In genomic region chr2:27796991-27797752, GRCh38 we compare ENCODE assay signal across 13 cellular contexts. TPM values are rescaled to one million over a fixed set of nuclear protein-coding genes. Genes with fewer than 3 reads are reported as not detected.
A peak's percentile ranks its signal among the peaks of the same experiment; 100 is the strongest.
DNase-seq lines count a peak whose midpoint lies in the region; ATAC-seq, FAIRE-seq and TF ChIP-seq lines count a peak whose summit lies in the region.
"Had no signal": no experiment of that assay in that cellular context is flagged by ENCODE, and none has a peak within 500 bp of the region (broad histone marks: within the 10 kb centered on the region; RNA-seq: fewer than 3 reads in every experiment).

No MANE protein-coding gene starts in this region.

- H3K14ac ChIP-seq in H1 (ENCODE audit: insufficient read length) = no peak overlapping the region
- H3K14ac ChIP-seq in mesenchymal stem cell (ENCODE audit: low read length in 2 of 2) = no peak overlapping the region

- H2BK12ac ChIP-seq in H1 (ENCODE audit: low read depth, low read length) (no peak overlapping the region), mesenchymal stem cell (ENCODE audit: low read length in 2 of 2) (peak overlapping the region; percentile 2 to 33)

- TF ChIP-seq POLR2A in NB4 (IDR thresholded peaks at IDR 0.05; ENCODE audit: extremely low read depth, insufficient read length) = no peak
- TF ChIP-seq POLR2A in H1 (IDR thresholded peaks at IDR 0.05; ENCODE audit: control extremely low read depth in 1 of 2, low read depth in 2 of 2, low read length in 2 of 2) = no peak
- TF ChIP-seq POLR2A in transverse colon (IDR thresholded peaks at IDR 0.05) = no peak

- no peak overlapping the region for H2BK20ac ChIP-seq in H1 (ENCODE audit: low read length)

- CTCF ChIA-PET in H1 (lab: Charles Lee; ENCODE audit: partially characterized antibody) = interaction anchor here (0.8 to 2.4 kb wide), 2 partner anchors 10 kb away, joined by 3 to 12 read pairs; no protein-coding TSS in a partner anchor

- no peaks in the 10 kb centered on the region for H3K4me1 ChIP-seq in H1 (replicated peaks in 1 of 4; ENCODE audit: control insufficient read depth in 3 of 4, insufficient read depth in 4 of 4, low read length in 3 of 4)
- peaks cover 24% of the 10 kb centered on the region for H3K4me1 ChIP-seq in mesenchymal stem cell (ENCODE audit: control insufficient read depth, insufficient read depth, low read depth, low read length)
- H3K4me1 ChIP-seq in transverse colon = peaks cover 3 to 42% (median 7%) of the 10 kb centered on the region in 4 donors

- no peak overlapping the region for H2BK5ac ChIP-seq in H1 (ENCODE audit: low read depth, low read length)
- peak overlapping the region; percentile 49 for H2BK5ac ChIP-seq in mesenchymal stem cell (ENCODE audit: low read depth, low read length, poor library complexity, severe bottlenecking)

- no peak for TF ChIP-seq EP300 in H1 (IDR thresholded peaks at IDR 0.05; ENCODE audit: borderline replicate concordance in 1 of 2, low read depth in 2 of 2, low read length in 2 of 2)
- no peak for TF ChIP-seq EP300 in transverse colon (IDR thresholded peaks at IDR 0.05; ENCODE audit: low read depth)

- H3K23ac ChIP-seq in H1 (ENCODE audit: insufficient read length) = no peak overlapping the region
- no peak overlapping the region for H3K23ac ChIP-seq in mesenchymal stem cell (ENCODE audit: low read length in 2 of 2)

- H3K4me2 ChIP-seq in H1 (ENCODE audit: insufficient read depth in 1 of 2, low read depth in 2 of 2, low read length in 2 of 2) (no peak overlapping the region), mesenchymal stem cell (ENCODE audit: low read length, poor library complexity, severe bottlenecking) (no peak overlapping the region)

- in situ Hi-C loops in transverse colon (cut with MboI; ENCODE audit: low pct_ligation_motif_present in 1 of 4, low pct_unique_long_range_greater_than_20kb in 1 of 4, low sequenced_read_pairs in 3 of 4) = no loop called here

- H4K91ac ChIP-seq in H1 (replicated peaks; ENCODE audit: insufficient read length, low read length) (peak overlapping the region; percentile 49), mesenchymal stem cell (ENCODE audit: low read length) (no peak overlapping the region)

- no peaks in the 10 kb centered on the region for H3K27me3 ChIP-seq in H1 (replicated peaks in 1 of 4; ENCODE audit: control insufficient read depth in 3 of 4, extremely low read depth in 1 of 4, insufficient read depth in 3 of 4, low read length in 3 of 4)
- no peaks in the 10 kb centered on the region for H3K27me3 ChIP-seq in mesenchymal stem cell (ENCODE audit: control insufficient read depth in 1 of 2, insufficient read depth in 1 of 2, low read length in 2 of 2)
- no peaks in the 10 kb centered on the region for H3K27me3 ChIP-seq in transverse colon

- no peak overlapping the region for H3K4ac ChIP-seq in H1 (replicated peaks; ENCODE audit: insufficient read length, low read depth, low read length)
- H3K4ac ChIP-seq in mesenchymal stem cell (ENCODE audit: low read depth in 1 of 2, low read length in 2 of 2) = no peak overlapping the region

- H4K20me1 ChIP-seq in H1 (replicated peaks in 1 of 2; ENCODE audit: control insufficient read depth in 1 of 2, insufficient read depth in 2 of 2, low read length in 2 of 2) = peaks cover 0 to 2% of the 10 kb centered on the region in 2 experiments

- no peak overlapping the region for H4K5ac ChIP-seq in H1 (ENCODE audit: insufficient read length, low read depth, low read length)

- WGBS in H1 (ENCODE audit: extremely low coverage in 1 of 2, insufficient coverage in 1 of 2, insufficient read length in 1 of 2, insufficient replicate concordance in 2 of 2, low coverage in 1 of 2, low lambda C conversion rate in 2 of 2, missing lambda C conversion rate in 1 of 2), 2 experiments = 90% methylated on average over 9 of the region's 9 CpGs; no CpG with 5 or more reads in 1 of the 2 experiments
- 95% methylated on average over 9 of the region's 9 CpGs for WGBS in mesenchymal stem cell
- WGBS in transverse colon (ENCODE audit: low coverage in 1 of 2), 2 donors = 80 to 100% methylated on average over 2 to 9 of the region's 9 CpGs

- H2BK15ac ChIP-seq in H1 (ENCODE audit: low read length) (no peak overlapping the region), mesenchymal stem cell (ENCODE audit: low read depth, poor library complexity, severe bottlenecking) (no peak overlapping the region)

- ATAC-seq in HG02642 (IDR thresholded peaks at IDR 0.05; ENCODE audit: poor library complexity, unreplicated experiment) = no peak
- ATAC-seq: esophagus mucosa had no signal

- no peak for TF ChIP-seq RAD21 in H1 (IDR thresholded peaks at IDR 0.05 in 1 of 2, conservative IDR thresholded peaks at IDR 0.05 in 1 of 2; ENCODE audit: low read depth in 2 of 2, low read length in 2 of 2)

- H3K18ac ChIP-seq in H1 (ENCODE audit: extremely low read depth, low read length) = no peak overlapping the region; the same call in 1 of the 2 replicates
- H3K18ac ChIP-seq in mesenchymal stem cell (ENCODE audit: low read depth in 1 of 2, low read length in 2 of 2) = peak overlapping the region; percentile 1 to 58

- TF ChIP-seq CTCF in NB4 (IDR thresholded peaks at IDR 0.05; ENCODE audit: low read depth, low read length) (no peak), H1 (IDR thresholded peaks at IDR 0.05; ENCODE audit: control extremely low read depth in 1 of 3, insufficient read depth in 1 of 3, low read depth in 1 of 3, low read length in 3 of 3) (no peak), transverse colon (IDR thresholded peaks at IDR 0.05) (no peak)

- DNase-seq in NB4 (ENCODE audit: low read depth) (peak; percentile 98), H1 (ENCODE audit: low read depth in 1 of 2, low spot score in 2 of 2) (no peak), mesenchymal stem cell (no peak), transverse colon (no peak)
- DNase-seq in activated CD4-positive, alpha-beta T cell treated with anti-CD3 and anti-CD28 coated beads, Interleukin-2, amount 50 U/mL, for 1 hour = no peak
- no peak for DNase-seq in NK-92 treated with Interleukin-12 subunit alpha and Interleukin-12 subunit beta, amount 100 ng/mL, for 24 hours (lab: John Stamatoyannopoulos, UW)
- DNase-seq: activated CD4-positive, alpha-beta T cell treated with anti-CD3 and anti-CD28 coated beads for 48 hours; COR-L47; NCI-H1092 treated with DMSO at 0.1 percent for 48 hours; NCI-H774; stimulated activated naive CD4-positive, alpha-beta T cell treated with Interleukin-2 at 50 U/mL for 16 hours had no signal

- H3K9ac ChIP-seq in H1 (replicated peaks in 1 of 4; ENCODE audit: extremely low read depth in 1 of 4, low read depth in 3 of 4, low read length in 3 of 4) = no peak overlapping the region
- H3K9ac ChIP-seq in mesenchymal stem cell (ENCODE audit: low read length) = no peak overlapping the region

- H3K79me2 ChIP-seq in H1 (ENCODE audit: control insufficient read depth in 1 of 2, insufficient read depth in 2 of 2, low read length in 2 of 2) = no peaks in the 10 kb centered on the region

- intact Hi-C loops in transverse colon (cut with DNase I; ENCODE audit: low total_unique reads) = no loop called here

- H2AK5ac ChIP-seq in H1 (ENCODE audit: low read depth, low read length) = no peak overlapping the region; the same call in 1 of the 2 replicates
- H2AK5ac ChIP-seq in mesenchymal stem cell (ENCODE audit: low read length, severe bottlenecking) = peak overlapping the region; percentile 98

- H4K8ac ChIP-seq in H1 (ENCODE audit: extremely low read depth, insufficient read depth, low read length) (no peak overlapping the region), mesenchymal stem cell (ENCODE audit: low read length) (no peak overlapping the region)

- H3K9me3 ChIP-seq in H1 (ENCODE audit: insufficient read depth in 2 of 2, low read depth in 1 of 2, low read length in 1 of 2) = no peaks in the 10 kb centered on the region
- H3K9me3 ChIP-seq in mesenchymal stem cell (ENCODE audit: control insufficient read depth, low read length) = no peaks in the 10 kb centered on the region
- H3K9me3 ChIP-seq in transverse colon = no peaks in the 10 kb centered on the region

- H2AFZ ChIP-seq in H1 (ENCODE audit: low read length) = no peak overlapping the region
- H2AFZ ChIP-seq in mesenchymal stem cell (ENCODE audit: low read depth, low read length) = no peak overlapping the region

- no peak overlapping the region for H3K27ac ChIP-seq in H1 (ENCODE audit: low read depth, low read length)
- no peak overlapping the region for H3K27ac ChIP-seq in mesenchymal stem cell (ENCODE audit: low read length, poor library complexity, severe bottlenecking)
- H3K27ac ChIP-seq in transverse colon = peak overlapping the region; percentile 52 to 72 (median 62)

- H2BK120ac ChIP-seq in H1 (replicated peaks; ENCODE audit: low read depth, low read length) (no peak overlapping the region), mesenchymal stem cell (ENCODE audit: low read depth, low read length) (no peak overlapping the region)

- no peaks in the 10 kb centered on the region; the same call in 1 of the 2 replicates for H3K23me2 ChIP-seq in H1 (ENCODE audit: low read depth, low read length)

- POLR2A ChIA-PET in H1 (lab: Charles Lee; ENCODE audit: partially characterized antibody) = interaction anchor here (1.4 to 1.8 kb wide), 2 partner anchors 19 to 24 kb away, joined by 4 to 6 read pairs; no protein-coding TSS in a partner anchor

- H3K36me3 ChIP-seq in H1 (ENCODE audit: control insufficient read depth in 2 of 4, insufficient read depth in 4 of 4, low read length in 3 of 4) = no peaks in the 10 kb centered on the region
- no peaks in the 10 kb centered on the region for H3K36me3 ChIP-seq in mesenchymal stem cell (ENCODE audit: control insufficient read depth in 1 of 2, insufficient read depth in 2 of 2, low read depth in 1 of 2, low read length in 2 of 2)
- H3K36me3 ChIP-seq in transverse colon = no peaks in the 10 kb centered on the region

- FAIRE-seq in H1 (lab: Jason Lieb, UNC) = no peak

- no peak overlapping the region for H3K56ac ChIP-seq in H1 (replicated peaks; ENCODE audit: insufficient read length, low read depth, low read length)

- H3K4me3 ChIP-seq in NB4 (ENCODE audit: low read depth, low read length) = peak overlapping the region; percentile 27
- H3K4me3 ChIP-seq in H1 (ENCODE audit: extremely low read depth in 1 of 4, insufficient read depth in 2 of 4, low read depth in 3 of 4, low read length in 4 of 4) = no peak overlapping the region
- no peak overlapping the region for H3K4me3 ChIP-seq in mesenchymal stem cell (ENCODE audit: insufficient read depth in 1 of 2, low read depth in 1 of 2, low read length in 2 of 2)
- H3K4me3 ChIP-seq in transverse colon = no peak overlapping the region

- H3K79me1 ChIP-seq in H1 (ENCODE audit: low read depth, low read length) = no peaks in the 10 kb centered on the region
- H3K79me1 ChIP-seq in mesenchymal stem cell (replicated peaks; ENCODE audit: low read length, poor library complexity, severe bottlenecking) = peaks cover 2% of the 10 kb centered on the region

RNA-seq across cellular contexts. Expression of gene MRPL33, which starts 25.7 kb away (rescaled TPM):
- total RNA-seq in H1 (2021; fragmentation: NEBNext Ultra II Directional; extraction: Animal tissue kit (Norgen Biotek cat#: 25700)) = 62.9 and 68.9 TPM in 2 replicates
- 9.5 and 24.3 TPM in 2 replicates for polyA plus RNA-seq in H1 (2011; rRNA removed)
- 53.0 TPM for polyA plus RNA-seq in H1 (2011; cell fraction: cytosol; rRNA removed)
- polyA plus RNA-seq in H1 (2011; cell fraction: nucleus; rRNA removed) = 5.7 TPM
- 75.9 to 163 TPM (median 88.1 TPM) in 4 replicates for polyA plus RNA-seq in H1 (2012, experiment 1 of 2)
- polyA plus RNA-seq in H1 (2012, experiment 2 of 2) = 88.7 TPM
- 406 TPM for polyA plus RNA-seq in H1 (2013, experiment 1 of 2)
- 395 TPM for polyA plus RNA-seq in H1 (2013, experiment 2 of 2)
- polyA minus RNA-seq in H1 (2011; rRNA and poly(A)+ RNA removed) = 3.6 and 6.1 TPM in 2 replicates
- 8.7 TPM for polyA minus RNA-seq in H1 (2011; cell fraction: cytosol; rRNA and poly(A)+ RNA removed)
- 6.3 TPM for polyA minus RNA-seq in H1 (2011; cell fraction: nucleus; rRNA and poly(A)+ RNA removed)
- polyA plus RNA-seq in mesenchymal stem cell (2013, experiment 1 of 2) = 295 TPM
- 307 TPM for polyA plus RNA-seq in mesenchymal stem cell (2013, experiment 2 of 2)
- 10 to 100 TPM in 3 of 4 donors, 1 to 10 TPM in 1; 7.2 to 89.4 (median 45.7) TPM for total RNA-seq in transverse colon

Comparison
In these comparisons a context has a peak if more than half of its experiments do, and no peak if none do; other contexts are left out.
1. H3K27ac ChIP-seq: peak in transverse colon (4 of 4); none in H1 (single experiment) and mesenchymal stem cell (single experiment).